ENCODE assay signal across 1 cellular context in the genomic region with DNA sequence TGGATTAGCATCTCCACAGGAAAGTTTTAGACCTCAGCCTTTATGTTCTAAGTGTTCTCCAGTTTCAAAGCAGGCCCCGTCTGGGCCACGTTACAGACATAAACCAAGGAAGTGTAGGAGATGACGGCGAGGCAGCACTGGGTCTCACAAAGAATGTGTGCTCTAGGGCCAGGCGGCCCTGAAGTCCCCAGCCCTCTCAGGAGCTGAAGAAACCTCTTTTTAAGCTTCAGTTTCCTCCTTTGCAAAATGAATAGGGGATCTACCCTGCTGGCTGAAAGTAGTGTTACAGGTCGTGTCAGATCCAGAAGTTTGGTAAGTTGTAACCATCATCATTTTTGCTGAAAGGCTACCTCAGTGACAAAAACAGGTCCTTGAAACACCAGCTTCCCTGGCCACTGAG.
A peak's percentile ranks its signal among the peaks of the same experiment; 100 is the strongest.
TF ChIP-seq lines count a peak whose summit lies in the region.

No MANE protein-coding gene starts in this region.

TF ChIP-seq in K562, 482 proteins besides CTCF, POLR2A, EP300 and RAD21 (continued from another document):
- TF ChIP-seq MYBL2 (IDR thresholded peaks at IDR 0.05; ENCODE audit: low read depth) (no peak), MYBL2 (CRISPR knock-in tag; IDR thresholded peaks at IDR 0.05; ENCODE audit: borderline replicate concordance) (no peak), ZNF766 (CRISPR knock-in tag; conservative IDR thresholded peaks at IDR 0.05) (peak; percentile 100), HSF4 (CRISPR knock-in tag; IDR thresholded peaks at IDR 0.05; ENCODE audit: borderline replicate concordance) (no peak), ELF1 (tag; IDR thresholded peaks at IDR 0.05) (0 out of 2 replicates have a peak, but pooled peaks have one; percentile 44), ZNF589 (CRISPR knock-in tag; IDR thresholded peaks at IDR 0.05; ENCODE audit: low read depth) (peak; percentile 52; the same call in 1 of the 2 replicates), ZNF584 (CRISPR knock-in tag; IDR thresholded peaks at IDR 0.05; ENCODE audit: low read depth) (no peak), XRCC5 (IDR thresholded peaks at IDR 0.05; ENCODE audit: low read depth, low read length) (no peak), ZNF583 (CRISPR knock-in tag; IDR thresholded peaks at IDR 0.05) (no peak), ZNF175 (CRISPR knock-in tag; IDR thresholded peaks at IDR 0.05; ENCODE audit: low read depth) (no peak), ZNF77 (CRISPR knock-in tag; IDR thresholded peaks at IDR 0.05) (no peak), NBN (IDR thresholded peaks at IDR 0.05; ENCODE audit: low read depth) (no peak), MAZ (CRISPR knock-in tag; conservative IDR thresholded peaks at IDR 0.05 in 1 of 2, IDR thresholded peaks at IDR 0.05 in 1 of 2) (peak in 1 of 2 experiments; percentile 11; a peak in 1 of 4 replicates)
